ENCODE assay signal across 27 cellular contexts in the genomic region with DNA sequence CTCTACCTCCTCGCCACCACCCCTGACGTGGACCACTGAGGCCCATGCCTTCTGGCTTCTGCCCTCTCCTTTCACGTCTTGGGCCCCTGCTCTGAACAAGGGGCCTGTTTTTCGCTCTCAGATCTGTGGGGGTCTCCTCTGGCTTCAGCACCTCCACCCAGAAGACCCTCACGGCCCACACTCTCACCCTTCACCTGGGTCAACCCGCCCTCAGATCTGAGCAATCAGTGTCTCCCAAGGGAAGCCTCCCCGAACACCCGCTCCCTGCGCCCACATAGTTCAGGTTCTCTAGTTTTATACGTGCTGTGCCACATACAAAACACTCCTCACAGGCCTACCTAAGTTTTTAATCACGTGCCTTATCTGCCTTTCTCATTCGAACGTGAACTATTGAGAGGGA. TPM values are rescaled to one million over a fixed set of nuclear protein-coding genes. Genes with fewer than 3 reads are reported as not detected.
A peak's percentile ranks its signal among the peaks of the same experiment; 100 is the strongest.
DNase-seq lines count a peak whose midpoint lies in the region; ATAC-seq, FAIRE-seq and TF ChIP-seq lines count a peak whose summit lies in the region.
"Had no signal": no experiment of that assay in that cellular context is flagged by ENCODE, and none has a peak within 500 bp of the region (broad histone marks: within the 10 kb centered on the region; RNA-seq: fewer than 3 reads in every experiment).

No MANE protein-coding gene starts in this region.

- BruUV-seq in K562 (replicated peaks; lab: Mats Ljungman, UMichigan), result no TSS peak

- peaks cover 55% of the 10 kb centered on the region for H3K36me3 ChIP-seq in K562 (ENCODE audit: control insufficient read depth, insufficient read depth, low read length)
- H3K36me3 ChIP-seq: MG63, vagina had no signal

- peak overlapping the region; percentile 49 to 52; a peak in 2 of 4 replicates for H3K9ac ChIP-seq in K562 (ENCODE audit: insufficient read depth in 1 of 2, low read depth in 2 of 2, low read length in 2 of 2)

- H3K27ac Mint-ChIP-seq in natural killer cell treated with Interleukin-12 subunit alpha and Interleukin-12 subunit beta and Interleukin-15 and Interleukin-18, amount 100 ng/mL, for 72 hours, result no peak overlapping the region
- H3K27ac Mint-ChIP-seq in natural killer cell (no peak overlapping the region), nephron (peak overlapping the region; percentile 34 to 82 (median 77)), T-helper 17 cell (no peak overlapping the region)
- H3K27ac Mint-ChIP-seq: HFFc6, WTC11 had no signal

- H3K79me2 ChIP-seq in K562 (ENCODE audit: control insufficient read depth, insufficient read depth, low read length), result peaks cover 89% of the 10 kb centered on the region

- peaks cover 57 to 77% of the 10 kb centered on the region in 2 experiments for H3K4me1 ChIP-seq in K562 (replicated peaks in 1 of 2; ENCODE audit: control insufficient read depth in 2 of 2, insufficient read depth in 2 of 2, low read length in 2 of 2)

- H3K36me3 Mint-ChIP-seq in natural killer cell treated with Interleukin-12 subunit alpha and Interleukin-12 subunit beta and Interleukin-15 and Interleukin-18, amount 100 ng/mL, for 72 hours, result no peaks in the 10 kb centered on the region
- H3K36me3 Mint-ChIP-seq in natural killer cell, result no peaks in the 10 kb centered on the region
- H3K36me3 Mint-ChIP-seq in nephron (ENCODE audit: low read depth), result no peaks in the 10 kb centered on the region
- peaks cover 4% of the 10 kb centered on the region for H3K36me3 Mint-ChIP-seq in T-helper 17 cell (ENCODE audit: low read depth)
- H3K36me3 Mint-ChIP-seq: brain; CD4-positive, CD25-positive, alpha-beta regulatory T cell; WTC11 had no signal

- peaks cover 4 to 12% of the 10 kb centered on the region in 2 donors for H3K27me3 Mint-ChIP-seq in natural killer cell treated with Interleukin-12 subunit alpha and Interleukin-12 subunit beta and Interleukin-15 and Interleukin-18, amount 100 ng/mL, for 72 hours
- H3K27me3 Mint-ChIP-seq in natural killer cell (ENCODE audit: low read depth in 2 of 2), result no peaks in the 10 kb centered on the region
- H3K27me3 Mint-ChIP-seq in nephron (ENCODE audit: low read depth), result peaks cover 16% of the 10 kb centered on the region
- peaks cover 43% of the 10 kb centered on the region for H3K27me3 Mint-ChIP-seq in T-helper 17 cell

- intact Hi-C loops in natural killer cell (cut with micrococcal nuclease), result no loop called here
- intact Hi-C loops in K562 (cut with micrococcal nuclease), result loop anchor here (5.0 kb wide), 1 partner anchor 37 kb away; no protein-coding TSS in a partner anchor

- no peaks in the 10 kb centered on the region for H3K9me3 Mint-ChIP-seq in natural killer cell treated with Interleukin-12 subunit alpha and Interleukin-12 subunit beta and Interleukin-15 and Interleukin-18, amount 100 ng/mL, for 72 hours
- H3K9me3 Mint-ChIP-seq in natural killer cell (no peaks in the 10 kb centered on the region), nephron (no peaks in the 10 kb centered on the region)
- H3K9me3 Mint-ChIP-seq: HFFc6; T-helper 2 cell treated with Interferon-gamma antibody and Interleukin-4, amounts not matched to agents 5 μg/mL and 100 μg/mL, for 36 hours; WTC11 had no signal

- H3K4me2 ChIP-seq in K562 (ENCODE audit: insufficient read depth, low read length), result peak overlapping the region; percentile 51; the same call in 1 of the 2 replicates

- H3K27ac ChIP-seq in K562 (ENCODE audit: extremely low read depth, low read depth, low read length), result peak overlapping the region; percentile 80; the same call in 2 of the 3 replicates
- H3K27ac ChIP-seq: epithelial cell of prostate, RWPE1 had no signal

- POLR2A ChIA-PET in K562 (lab: Yijun Ruan, JAX), result interaction anchor here (1.0 kb wide), 1 partner anchor 57 kb away, joined by 7 read pairs; no protein-coding TSS in a partner anchor

- ATAC-seq in natural killer cell treated with Interleukin-12 subunit alpha and Interleukin-12 subunit beta and Interleukin-15 and Interleukin-18, amount 100 ng/mL, for 72 hours, result no peak
- ATAC-seq in natural killer cell, result no peak
- no peak for ATAC-seq in K562
- ATAC-seq in T-helper 17 cell, result no peak
- ATAC-seq in HG02763 (IDR thresholded peaks at IDR 0.05; ENCODE audit: unreplicated experiment), result no peak
- ATAC-seq: left colon, SK-N-SH treated with all-trans-retinoic acid at 6 μM for 48 hours had no signal

- H3K4me3 ChIP-seq in K562, result no peak overlapping the region
- H3K4me3 ChIP-seq: MG63, vagina had no signal

- TF ChIP-seq CTCF in natural killer cell (IDR thresholded peaks at IDR 0.05), result no peak
- TF ChIP-seq CTCF in K562 (IDR thresholded peaks at IDR 0.05 in 2 of 3, conservative IDR thresholded peaks at IDR 0.05 in 1 of 3; ENCODE audit: insufficient read depth in 2 of 3, low read depth in 1 of 3, low read length in 3 of 3), result no peak
- TF ChIP-seq CTCF in nephron (IDR thresholded peaks at IDR 0.05; ENCODE audit: unreplicated experiment in 3 of 3), result no peak

- no peaks in the 10 kb centered on the region for H3K4me1 Mint-ChIP-seq in natural killer cell treated with Interleukin-12 subunit alpha and Interleukin-12 subunit beta and Interleukin-15 and Interleukin-18, amount 100 ng/mL, for 72 hours (ENCODE audit: low read depth in 2 of 2)
- peaks cover 0 to 8% of the 10 kb centered on the region in 2 donors for H3K4me1 Mint-ChIP-seq in natural killer cell
- H3K4me1 Mint-ChIP-seq in nephron, result peaks cover 45% of the 10 kb centered on the region
- H3K4me1 Mint-ChIP-seq in T-helper 17 cell, result peaks cover 7% of the 10 kb centered on the region

- H3K4me3 Mint-ChIP-seq in natural killer cell treated with Interleukin-12 subunit alpha and Interleukin-12 subunit beta and Interleukin-15 and Interleukin-18, amount 100 ng/mL, for 72 hours, result no peak overlapping the region
- H3K4me3 Mint-ChIP-seq in natural killer cell (no peak overlapping the region), nephron (peak overlapping the region in 2 of 3 experiments; percentile 10 to 31), T-helper 17 cell (no peak overlapping the region)
- H3K4me3 Mint-ChIP-seq: brain; HFFc6; T-helper 2 cell treated with Interferon-gamma antibody and Interleukin-4, amounts not matched to agents 5 μg/mL and 100 μg/mL, for 36 hours; WTC11 had no signal

- WGBS in K562 (ENCODE audit: insufficient coverage, low coverage, missing lambda C conversion rate), result 69% methylated on average over 13 of the region's 13 CpGs

- H3K9me1 ChIP-seq in K562 (ENCODE audit: control insufficient read depth, insufficient read depth, low read length), result no peaks in the 10 kb centered on the region

- H3K9me3 ChIP-seq in K562 (replicated peaks; ENCODE audit: control insufficient read depth, insufficient read depth, low read depth, low read length) (no peaks in the 10 kb centered on the region), T-helper 17 cell (ENCODE audit: control insufficient read depth, low read length, poor library complexity, severe bottlenecking) (no peaks in the 10 kb centered on the region)
- H3K9me3 ChIP-seq: MG63, vagina had no signal

- in situ Hi-C loops in K562 (cut with MboI), result no loop called here

- TF ChIP-seq EP300 in K562 (IDR thresholded peaks at IDR 0.05; ENCODE audit: low read length), result no peak

- H2AFZ ChIP-seq in K562 (ENCODE audit: low read depth, low read length), result no peak overlapping the region

- no peaks in the 10 kb centered on the region for H4K20me1 ChIP-seq in K562 (replicated peaks; ENCODE audit: control insufficient read depth, insufficient read depth, low read length)

- no peaks in the 10 kb centered on the region for H3K27me3 ChIP-seq in K562 (ENCODE audit: control insufficient read depth in 2 of 2, insufficient read depth in 2 of 2, low read length in 2 of 2)
- H3K27me3 ChIP-seq: MG63, vagina had no signal

- peak; percentile 52 for DNase-seq in natural killer cell treated with Interleukin-12 subunit alpha and Interleukin-12 subunit beta and Interleukin-15 and Interleukin-18, amount 100 ng/mL, for 72 hours (ENCODE audit: low spot score)
- DNase-seq in natural killer cell (no peak), K562 (ENCODE audit: extremely low read depth in 1 of 4, low spot score in 3 of 4) (no peak), H4 (ENCODE audit: low spot score) (no peak), T-helper 17 cell (no peak)
- DNase-seq: activated CD4-positive, alpha-beta T cell treated with anti-CD3 and anti-CD28 coated beads, Interleukin-2, amount 50 U/mL, for 4 hours; activated CD8-positive, alpha-beta memory T cell treated with anti-CD3 and anti-CD28 coated beads, Interleukin-2, amount 50 U/mL, for 48 hours; activated effector memory CD4-positive, alpha-beta T cell treated with Interleukin-2 at 50 U/mL for 16 hours; effector CD4-positive, alpha-beta T cell; HFFc6; left colon; MG63; NCI-H2029 treated with DMSO at 0.1 percent for 48 hours; NCI-H345; NCI-H82; nucleus accumbens; small intestine had no signal

- CTCF ChIA-PET in K562 (lab: Yijun Ruan, JAX; ENCODE audit: low intra/inter-chr PET ratio), result no interaction called here

- FAIRE-seq in K562 (lab: Jason Lieb, UNC), result no peak
- FAIRE-seq: small intestine had no signal

- TF ChIP-seq RAD21 in K562 (CRISPR knock-in tag; conservative IDR thresholded peaks at IDR 0.05 in 1 of 2, IDR thresholded peaks at IDR 0.05 in 1 of 2), result no peak

- TF ChIP-seq POLR2A in K562 (conservative IDR thresholded peaks at IDR 0.05), result no peak

RNA-seq across cellular contexts. Expression of gene SMAD6, which starts 48.2 kb away (rescaled TPM):
- total RNA-seq in natural killer cell treated with Interleukin-12 subunit alpha and Interleukin-12 subunit beta and Interleukin-15 and Interleukin-18, amount 100 ng/mL, for 72 hours, result 1 to 10 TPM in 1 of 2 donors, under 1 TPM in 1; 0.33 to 1.1 TPM
- total RNA-seq in natural killer cell, result under 1 TPM; 0.07 to 0.38 (median 0.09) TPM
- 54.6 and 73.2 TPM in 2 replicates for total RNA-seq in K562 (2011; cell fraction: chromatin; rRNA removed; ENCODE audit: low replicate concordance)
- 34.3 and 36.4 TPM in 2 replicates for total RNA-seq in K562 (2011; cell fraction: nucleolus; rRNA removed)
- 49.6 and 69.7 TPM in 2 replicates for total RNA-seq in K562 (2011; cell fraction: nucleoplasm; rRNA removed)
- 11.3 and 14.5 TPM in 2 replicates for total RNA-seq in K562 (2014; rRNA removed)
- 1.7 and 2.5 TPM in 2 replicates for total RNA-seq in K562 (2014; rRNA removed; fragmentation: Illumina TruSeq; extraction: Trizol)
- 3.7 and 4.1 TPM in 2 replicates for total RNA-seq in K562 (2015; rRNA removed; fragmentation: Illumina TruSeq; extraction: Trizol)
- 14.2 and 15.5 TPM in 2 replicates for total RNA-seq in K562 (2021)
- polyA plus RNA-seq in K562 (2011; rRNA removed), result 5.3 and 9.2 TPM in 2 replicates
- 4.6 and 10.2 TPM in 2 replicates for polyA plus RNA-seq in K562 (2011; cell fraction: cytosol; rRNA removed)
- polyA plus RNA-seq in K562 (2011; cell fraction: nucleus; rRNA removed), result 10.8 and 14.0 TPM in 2 replicates
- 7.4 and 21.2 TPM in 2 replicates for polyA plus RNA-seq in K562 (2012)
- 1.1 and 1.4 TPM in 2 replicates for polyA plus RNA-seq in K562 (2014; fragmentation: Illumina TruSeq; extraction: Trizol)
- polyA plus RNA-seq in K562 (2014; fragmentation: Nextera tagmentation; extraction: Ambion mirVana), result under 1 TPM; 0.10 to 0.13 TPM
- 4.6 and 6.9 TPM in 2 replicates for polyA plus RNA-seq in K562 (2014; rRNA removed)
- 7.7 and 9.1 TPM in 2 replicates for polyA minus RNA-seq in K562 (2011; rRNA and poly(A)+ RNA removed)
- polyA minus RNA-seq in K562 (2011; cell fraction: cytosol; rRNA and poly(A)+ RNA removed), result 12.8 and 25.8 TPM in 2 replicates
- polyA minus RNA-seq in K562 (2011; cell fraction: nucleus; rRNA and poly(A)+ RNA removed), result 13.9 and 32.1 TPM in 2 replicates
- total RNA-seq in H4 (2014; rRNA removed; shearing (Covaris generic)), result 3.4 and 4.7 TPM in 2 replicates
- total RNA-seq in T-helper 17 cell, result under 1 TPM in 1 of 2 donors, not detected in 1; 0.10 TPM
- polyA plus RNA-seq: CD4-positive, CD25-positive, alpha-beta regulatory T cell had no signal

Comparison
In these comparisons a context has a peak if more than half of its experiments do, and no peak if none do; other contexts are left out.
1. H3K27ac Mint-ChIP-seq: peak in nephron (3 of 3); none in natural killer cell treated with Interleukin-12 subunit alpha and Interleukin-12 subunit beta and Interleukin-15 and Interleukin-18, amount 100 ng/mL, for 72 hours (0 of 2), natural killer cell (0 of 2) and T-helper 17 cell (single experiment).
2. H3K4me3 Mint-ChIP-seq: peak in nephron (2 of 3); none in natural killer cell treated with Interleukin-12 subunit alpha and Interleukin-12 subunit beta and Interleukin-15 and Interleukin-18, amount 100 ng/mL, for 72 hours (single experiment), natural killer cell (single experiment) and T-helper 17 cell (single experiment).